ENCODE assay signal across 13 cellular contexts in genomic region chr16:1439699-1440074, GRCh38. TPM values are rescaled to one million over a fixed set of nuclear protein-coding genes. Genes with fewer than 3 reads are reported as not detected.
DNase-seq lines count a peak whose midpoint lies in the region; ATAC-seq, FAIRE-seq and TF ChIP-seq lines count a peak whose summit lies in the region.
"Not testable (repeated sequence)": the region's sequence is repeated elsewhere in the genome, so short reads cannot be mapped to it uniquely, and the experiment has no call there.
"Had no signal": no experiment of that assay in that cellular context is flagged by ENCODE, and none has a peak within 500 bp of the region (broad histone marks: within the 10 kb centered on the region; RNA-seq: fewer than 3 reads in every experiment).

No MANE protein-coding gene starts in this region.

- not testable (repeated sequence) for H3K9me1 ChIP-seq in K562 (ENCODE audit: control insufficient read depth, insufficient read depth, low read length)

- not testable (repeated sequence) for H2AFZ ChIP-seq in K562 (ENCODE audit: low read depth, low read length)

- not testable (repeated sequence) for ATAC-seq in K562

- not testable (repeated sequence) for H3K27me3 Mint-ChIP-seq in glutamatergic neuron (ENCODE audit: unreplicated experiment)

- not testable (repeated sequence) for TF ChIP-seq RAD21 in K562 (CRISPR knock-in tag; conservative IDR thresholded peaks at IDR 0.05 in 1 of 2, IDR thresholded peaks at IDR 0.05 in 1 of 2)

- not testable (repeated sequence) for H3K4me1 Mint-ChIP-seq in glutamatergic neuron (ENCODE audit: low read depth, unreplicated experiment)

- H4K20me1 ChIP-seq in K562 (replicated peaks; ENCODE audit: control insufficient read depth, insufficient read depth, low read length) = not testable (repeated sequence)

- WGBS in K562 (ENCODE audit: insufficient coverage, low coverage, missing lambda C conversion rate) = 58% methylated on average over 4 of the region's 4 CpGs

- CTCF ChIA-PET in HEK293 (lab: Yijun Ruan, JAX); K562 (lab: Yijun Ruan, JAX; ENCODE audit: low intra/inter-chr PET ratio): not testable (repeated sequence)

- not testable (repeated sequence) for H3K4me3 Mint-ChIP-seq in glutamatergic neuron (ENCODE audit: unreplicated experiment)

- TF ChIP-seq EP300 in K562 (IDR thresholded peaks at IDR 0.05; ENCODE audit: low read length) = not testable (repeated sequence)

- not testable (repeated sequence) for TF ChIP-seq POLR2A in K562 (conservative IDR thresholded peaks at IDR 0.05)

- not testable (repeated sequence) for H3K9me3 ChIP-seq in HEK293 (ENCODE audit: control insufficient read depth, insufficient read depth, low read depth, low read length); K562 (replicated peaks; ENCODE audit: control insufficient read depth, insufficient read depth, low read depth, low read length)

- in situ Hi-C loops in K562 (cut with MboI) = not testable (repeated sequence)

- POLR2A ChIA-PET in HEK293 (lab: Yijun Ruan, JAX) = interaction anchor here (1.7 kb wide), 1 partner anchor 19 kb away, joined by 5 read pairs; the partner anchor contains the start of gene UQCC4
- POLR2A ChIA-PET in K562 (lab: Yijun Ruan, JAX) = not testable (repeated sequence)

- DNase-seq in DMS53 (lab: John Stamatoyannopoulos, UW) = peak; percentile 85
- peak; percentile 27 for DNase-seq in NCI-H345 (lab: John Stamatoyannopoulos, UW)
- not testable (repeated sequence) for DNase-seq in K562 (ENCODE audit: extremely low read depth in 1 of 4, low spot score in 3 of 4); glutamatergic neuron

- peak overlapping the region; percentile 48 for H3K27ac Mint-ChIP-seq in glutamatergic neuron (ENCODE audit: unreplicated experiment)

- not testable (repeated sequence) for H3K4me2 ChIP-seq in K562 (ENCODE audit: insufficient read depth, low read length)

- H3K4me1 ChIP-seq in HEK293 (ENCODE audit: control insufficient read depth, insufficient read depth, low read length) = not testable (repeated sequence)
- H3K4me1 ChIP-seq in K562 (replicated peaks in 1 of 2; ENCODE audit: control insufficient read depth in 2 of 2, insufficient read depth in 2 of 2, low read length in 2 of 2) = peaks cover 0 to 73% of the 10 kb centered on the region in 2 experiments; a peak in 3 of 5 replicates

- H3K36me3 Mint-ChIP-seq in glutamatergic neuron (ENCODE audit: unreplicated experiment) = not testable (repeated sequence)

- H3K27me3 ChIP-seq in K562 (ENCODE audit: control insufficient read depth in 2 of 2, insufficient read depth in 2 of 2, low read length in 2 of 2) = not testable (repeated sequence)

- intact Hi-C loops in K562 (cut with micrococcal nuclease) = not testable (repeated sequence)

- not testable (repeated sequence) for H3K9me3 Mint-ChIP-seq in glutamatergic neuron (ENCODE audit: unreplicated experiment)

- H3K27ac ChIP-seq in HEK293 (ENCODE audit: extremely low read depth, low read depth, low read length); K562 (ENCODE audit: extremely low read depth, low read depth, low read length): not testable (repeated sequence)

- FAIRE-seq in K562 (lab: Jason Lieb, UNC) = not testable (repeated sequence)

- not testable (repeated sequence) for TF ChIP-seq CTCF in HEK293 (tag by site-specific recombination; IDR thresholded peaks at IDR 0.05); K562 (IDR thresholded peaks at IDR 0.05 in 2 of 3, conservative IDR thresholded peaks at IDR 0.05 in 1 of 3; ENCODE audit: insufficient read depth in 2 of 3, low read depth in 1 of 3, low read length in 3 of 3); glutamatergic neuron (IDR thresholded peaks at IDR 0.05; ENCODE audit: partially characterized antibody, unreplicated experiment)

- H3K4me3 ChIP-seq in HEK293 (ENCODE audit: low read depth, low read length); K562: not testable (repeated sequence)

- H3K9ac ChIP-seq in K562 (ENCODE audit: insufficient read depth in 1 of 2, low read depth in 2 of 2, low read length in 2 of 2) = not testable (repeated sequence)

- not testable (repeated sequence) for BruUV-seq in K562 (replicated peaks; lab: Mats Ljungman, UMichigan)

- H3K79me2 ChIP-seq in K562 (ENCODE audit: control insufficient read depth, insufficient read depth, low read length) = not testable (repeated sequence)

- not testable (repeated sequence) for H3K36me3 ChIP-seq in HEK293 (ENCODE audit: control insufficient read depth in 2 of 2, insufficient read depth in 1 of 2, low read length in 2 of 2); K562 (ENCODE audit: control insufficient read depth, insufficient read depth, low read length)

RNA-seq across cellular contexts. Expression of gene CCDC154, which starts 4.7 kb away (rescaled TPM):
- 1.2 and 4.8 TPM in 2 replicates for total RNA-seq in K562 (2011; cell fraction: chromatin; rRNA removed; ENCODE audit: low replicate concordance)
- total RNA-seq in K562 (2011; cell fraction: nucleolus; rRNA removed) = 2.5 and 3.0 TPM in 2 replicates
- 1.5 and 2.7 TPM in 2 replicates for total RNA-seq in K562 (2011; cell fraction: nucleoplasm; rRNA removed)
- total RNA-seq in K562 (2014; rRNA removed) = 0.04 TPM in 1 of 2 replicates, not detected in the other
- not detected in 2 replicates for total RNA-seq in K562 (2014; rRNA removed; fragmentation: Illumina TruSeq; extraction: Trizol)
- 0.18 TPM in 1 of 2 replicates, not detected in the other for total RNA-seq in K562 (2015; rRNA removed; fragmentation: Illumina TruSeq; extraction: Trizol)
- total RNA-seq in K562 (2021) = 0.22 and 0.42 TPM in 2 replicates
- polyA plus RNA-seq in K562 (2011; rRNA removed) = 0.15 and 0.19 TPM in 2 replicates
- polyA plus RNA-seq in K562 (2011; cell fraction: cytosol; rRNA removed) = 0.04 TPM in 1 of 2 replicates, not detected in the other
- 1.1 and 2.4 TPM in 2 replicates for polyA plus RNA-seq in K562 (2011; cell fraction: nucleus; rRNA removed)
- polyA plus RNA-seq in K562 (2012) = 0.39 and 4.2 TPM in 2 replicates
- polyA plus RNA-seq in K562 (2014; fragmentation: Illumina TruSeq; extraction: Trizol) = not detected in 2 replicates
- polyA plus RNA-seq in K562 (2014; fragmentation: Nextera tagmentation; extraction: Ambion mirVana) = not detected
- polyA plus RNA-seq in K562 (2014; rRNA removed) = 0.03 and 1.4 TPM in 2 replicates
- not detected in 2 replicates for polyA minus RNA-seq in K562 (2011; rRNA and poly(A)+ RNA removed)
- not detected in 2 replicates for polyA minus RNA-seq in K562 (2011; cell fraction: cytosol; rRNA and poly(A)+ RNA removed)
- polyA minus RNA-seq in K562 (2011; cell fraction: nucleus; rRNA and poly(A)+ RNA removed) = 0.33 and 0.54 TPM in 2 replicates
- 4.2 TPM for total RNA-seq in glutamatergic neuron (ENCODE audit: unreplicated experiment)
- total RNA-seq: GM23338, H4 had no signal
- polyA plus RNA-seq: CD14-positive monocyte; CD8-positive, alpha-beta memory T cell had no signal

RNA-seq across cellular contexts. Expression of gene PERCC1, which starts 8.8 kb away (rescaled TPM):
- total RNA-seq in K562 (2011; cell fraction: chromatin; rRNA removed; ENCODE audit: low replicate concordance) = not detected in 2 replicates
- not detected in 2 replicates for total RNA-seq in K562 (2011; cell fraction: nucleolus; rRNA removed)
- total RNA-seq in K562 (2011; cell fraction: nucleoplasm; rRNA removed) = not detected in 2 replicates
- total RNA-seq in K562 (2014; rRNA removed) (not detected in 2 replicates), K562 (2014; rRNA removed; fragmentation: Illumina TruSeq; extraction: Trizol) (not detected in 2 replicates), K562 (2015; rRNA removed; fragmentation: Illumina TruSeq; extraction: Trizol) (not detected in 2 replicates), K562 (2021) (not detected in 2 replicates), glutamatergic neuron (ENCODE audit: unreplicated experiment) (not detected)
- polyA plus RNA-seq in K562 (2011; rRNA removed) (not detected in 2 replicates), K562 (2014; fragmentation: Illumina TruSeq; extraction: Trizol) (not detected in 2 replicates), K562 (2014; fragmentation: Nextera tagmentation; extraction: Ambion mirVana) (not detected), K562 (2014; rRNA removed) (not detected in 2 replicates)
- polyA plus RNA-seq in K562 (2011; cell fraction: cytosol; rRNA removed) = not detected in 2 replicates
- polyA plus RNA-seq in K562 (2011; cell fraction: nucleus; rRNA removed) = not detected in 2 replicates
- not detected in 2 replicates for polyA plus RNA-seq in K562 (2012)
- polyA minus RNA-seq in K562 (2011; rRNA and poly(A)+ RNA removed) = not detected in 2 replicates
- not detected in 2 replicates for polyA minus RNA-seq in K562 (2011; cell fraction: cytosol; rRNA and poly(A)+ RNA removed)
- not detected in 2 replicates for polyA minus RNA-seq in K562 (2011; cell fraction: nucleus; rRNA and poly(A)+ RNA removed)
- total RNA-seq: A172, GM23338, H4, H9, HFFc6 had no signal
- polyA plus RNA-seq: AG04450; CD14-positive monocyte; CD8-positive, alpha-beta memory T cell; GM23338 had no signal

RNA-seq across cellular contexts. Expression of gene UQCC4, which starts 19.1 kb away (rescaled TPM):
- total RNA-seq in K562 (2011; cell fraction: chromatin; rRNA removed; ENCODE audit: low replicate concordance) = 18.2 and 43.0 TPM in 2 replicates
- total RNA-seq in K562 (2011; cell fraction: nucleolus; rRNA removed) = 45.9 and 52.7 TPM in 2 replicates
- total RNA-seq in K562 (2011; cell fraction: nucleoplasm; rRNA removed) = 35.9 and 40.4 TPM in 2 replicates
- total RNA-seq in K562 (2014; rRNA removed) (48.7 and 49.7 TPM in 2 replicates), K562 (2014; rRNA removed; fragmentation: Illumina TruSeq; extraction: Trizol) (12.3 and 15.4 TPM in 2 replicates), K562 (2015; rRNA removed; fragmentation: Illumina TruSeq; extraction: Trizol) (34.4 and 35.6 TPM in 2 replicates), K562 (2021) (31.9 and 35.3 TPM in 2 replicates), glutamatergic neuron (ENCODE audit: unreplicated experiment) (10.4 TPM)
- polyA plus RNA-seq in K562 (2011; rRNA removed) (46.1 and 47.0 TPM in 2 replicates), K562 (2014; fragmentation: Illumina TruSeq; extraction: Trizol) (20.5 and 37.8 TPM in 2 replicates), K562 (2014; fragmentation: Nextera tagmentation; extraction: Ambion mirVana) (1 to 10 TPM; 1.3 to 3.9 TPM), K562 (2014; rRNA removed) (43.9 and 50.0 TPM in 2 replicates)
- polyA plus RNA-seq in K562 (2011; cell fraction: cytosol; rRNA removed) = 52.6 and 64.3 TPM in 2 replicates
- 44.3 and 47.3 TPM in 2 replicates for polyA plus RNA-seq in K562 (2011; cell fraction: nucleus; rRNA removed)
- 16.8 and 31.2 TPM in 2 replicates for polyA plus RNA-seq in K562 (2012)
- 10.9 and 12.0 TPM in 2 replicates for polyA minus RNA-seq in K562 (2011; rRNA and poly(A)+ RNA removed)
- polyA minus RNA-seq in K562 (2011; cell fraction: cytosol; rRNA and poly(A)+ RNA removed) = 8.9 and 11.7 TPM in 2 replicates
- 9.6 and 14.0 TPM in 2 replicates for polyA minus RNA-seq in K562 (2011; cell fraction: nucleus; rRNA and poly(A)+ RNA removed)

RNA-seq across cellular contexts. Expression of gene UNKL, which starts 25.2 kb away (rescaled TPM):
- 87.2 and 161 TPM in 2 replicates for total RNA-seq in K562 (2011; cell fraction: chromatin; rRNA removed; ENCODE audit: low replicate concordance)
- total RNA-seq in K562 (2011; cell fraction: nucleolus; rRNA removed) = 91.9 and 116 TPM in 2 replicates
- 69.6 and 98.9 TPM in 2 replicates for total RNA-seq in K562 (2011; cell fraction: nucleoplasm; rRNA removed)
- total RNA-seq in K562 (2014; rRNA removed) (17.2 and 17.6 TPM in 2 replicates), K562 (2014; rRNA removed; fragmentation: Illumina TruSeq; extraction: Trizol) (4.2 and 4.4 TPM in 2 replicates), K562 (2015; rRNA removed; fragmentation: Illumina TruSeq; extraction: Trizol) (5.1 and 12.1 TPM in 2 replicates), K562 (2021) (22.3 and 30.2 TPM in 2 replicates), glutamatergic neuron (ENCODE audit: unreplicated experiment) (30.7 TPM)
- polyA plus RNA-seq in K562 (2011; rRNA removed) (19.0 and 26.5 TPM in 2 replicates), K562 (2014; fragmentation: Illumina TruSeq; extraction: Trizol) (3.3 and 18.5 TPM in 2 replicates), K562 (2014; fragmentation: Nextera tagmentation; extraction: Ambion mirVana) (under 1 TPM; 0.37 to 0.48 TPM), K562 (2014; rRNA removed) (17.5 and 22.1 TPM in 2 replicates)
- 17.4 and 36.7 TPM in 2 replicates for polyA plus RNA-seq in K562 (2011; cell fraction: cytosol; rRNA removed)
- 121 and 141 TPM in 2 replicates for polyA plus RNA-seq in K562 (2011; cell fraction: nucleus; rRNA removed)
- 11.5 and 25.8 TPM in 2 replicates for polyA plus RNA-seq in K562 (2012)
- polyA minus RNA-seq in K562 (2011; rRNA and poly(A)+ RNA removed) = 3.1 and 3.6 TPM in 2 replicates
- polyA minus RNA-seq in K562 (2011; cell fraction: cytosol; rRNA and poly(A)+ RNA removed) = 23.1 and 27.5 TPM in 2 replicates
- polyA minus RNA-seq in K562 (2011; cell fraction: nucleus; rRNA and poly(A)+ RNA removed) = 25.4 and 28.3 TPM in 2 replicates

RNA-seq across cellular contexts. Expression of gene CLCN7, which starts 35.1 kb away (rescaled TPM):
- total RNA-seq in K562 (2011; cell fraction: chromatin; rRNA removed; ENCODE audit: low replicate concordance) = 211 and 640 TPM in 2 replicates
- 395 and 397 TPM in 2 replicates for total RNA-seq in K562 (2011; cell fraction: nucleolus; rRNA removed)
- total RNA-seq in K562 (2011; cell fraction: nucleoplasm; rRNA removed) = 230 and 249 TPM in 2 replicates
- total RNA-seq in K562 (2014; rRNA removed) (56.3 and 60.8 TPM in 2 replicates), K562 (2014; rRNA removed; fragmentation: Illumina TruSeq; extraction: Trizol) (8.4 and 10.7 TPM in 2 replicates), K562 (2015; rRNA removed; fragmentation: Illumina TruSeq; extraction: Trizol) (19.6 and 22.4 TPM in 2 replicates), K562 (2021) (85.3 and 97.0 TPM in 2 replicates), glutamatergic neuron (ENCODE audit: unreplicated experiment) (118 TPM)
- polyA plus RNA-seq in K562 (2011; rRNA removed) (18.2 and 29.5 TPM in 2 replicates), K562 (2014; fragmentation: Illumina TruSeq; extraction: Trizol) (18.7 and 39.3 TPM in 2 replicates), K562 (2014; fragmentation: Nextera tagmentation; extraction: Ambion mirVana) (under 1 TPM; 0.06 TPM), K562 (2014; rRNA removed) (81.5 and 126 TPM in 2 replicates)
- 15.2 and 41.1 TPM in 2 replicates for polyA plus RNA-seq in K562 (2011; cell fraction: cytosol; rRNA removed)
- 239 and 402 TPM in 2 replicates for polyA plus RNA-seq in K562 (2011; cell fraction: nucleus; rRNA removed)
- polyA plus RNA-seq in K562 (2012) = 92.4 and 190 TPM in 2 replicates
- polyA minus RNA-seq in K562 (2011; rRNA and poly(A)+ RNA removed) = 9.3 and 23.0 TPM in 2 replicates
- polyA minus RNA-seq in K562 (2011; cell fraction: cytosol; rRNA and poly(A)+ RNA removed) = 19.6 and 27.9 TPM in 2 replicates
- 70.2 and 71.9 TPM in 2 replicates for polyA minus RNA-seq in K562 (2011; cell fraction: nucleus; rRNA and poly(A)+ RNA removed)
